In genomic region chr21:39597595-39598185, GRCh38 we compare ENCODE assay signal across 20 cellular contexts. TPM values are rescaled to one million over a fixed set of nuclear protein-coding genes. Genes with fewer than 3 reads are reported as not detected.
"Had no signal": no experiment of that assay in that cellular context is flagged by ENCODE, and none has a peak within 500 bp of the region (broad histone marks: within the 10 kb centered on the region; RNA-seq: fewer than 3 reads in every experiment).

No MANE protein-coding gene starts in this region.

- H3K36me3 ChIP-seq: gastrocnemius medialis, neutrophil, sigmoid colon, spleen, upper lobe of right lung had no signal

- DNase-seq: activated CD4-positive, alpha-beta memory T cell treated with anti-CD3 and anti-CD28 coated beads, Interleukin-2, amount 10 ng/mL, durations not matched to agents 7 days and 5 days; activated CD4-positive, alpha-beta T cell treated with anti-CD3 and anti-CD28 coated beads for 48 hours; activated CD4-positive, CD25-positive, alpha-beta regulatory T cell; activated naive CD4-positive, alpha-beta T cell; activated naive CD8-positive, alpha-beta T cell treated with anti-CD3 and anti-CD28 coated beads, Interleukin-2, amount 10 ng/mL, durations not matched to agents 7 days and 5 days; activated T-cell treated with anti-CD3 and anti-CD28 coated beads, Interleukin-2, amount 50 U/mL, for 1 hour; gastrocnemius medialis; mucosa of descending colon; naive B cell; sigmoid colon; spleen; stimulated activated CD8-positive, alpha-beta memory T cell treated with anti-CD3 and anti-CD28 coated beads, Interleukin-4, amount 100 ng/mL, for 48 hours; stimulated activated naive CD4-positive, alpha-beta T cell; T-cell; upper lobe of right lung had no signal

- ATAC-seq: activated T-helper 17 cell treated with anti-CD3 and anti-CD28 coated beads, Interleukin-2, amount 50 U/mL, for 72 hours; gastrocnemius medialis; mucosa of descending colon; T-cell; upper lobe of right lung had no signal

- H3K4me1 ChIP-seq: gastrocnemius medialis, parathyroid adenoma, spleen, upper lobe of right lung had no signal

- H3K27ac ChIP-seq: gastrocnemius medialis, neutrophil, parathyroid adenoma, sigmoid colon, spleen, upper lobe of right lung had no signal

- H3K36me3 Mint-ChIP-seq: activated naive CD8-positive, alpha-beta T cell treated with anti-CD3 and anti-CD28 coated beads, Interleukin-2, amount 10 ng/mL, durations not matched to agents 7 days and 5 days; memory B cell; naive B cell; T-cell had no signal

- H3K79me2 ChIP-seq: parathyroid adenoma had no signal

- H3K4me1 Mint-ChIP-seq: activated CD4-positive, alpha-beta memory T cell treated with anti-CD3 and anti-CD28 coated beads, Interleukin-2, amount 10 ng/mL, durations not matched to agents 7 days and 5 days; activated naive CD8-positive, alpha-beta T cell treated with anti-CD3 and anti-CD28 coated beads, Interleukin-2, amount 10 ng/mL, durations not matched to agents 7 days and 5 days; activated T-helper 17 cell treated with anti-CD3 and anti-CD28 coated beads, Interleukin-2, amount 50 U/mL, for 72 hours; memory B cell; naive B cell; T-cell had no signal

- H3K27me3 ChIP-seq: gastrocnemius medialis, sigmoid colon, upper lobe of right lung had no signal

- H3K9me3 Mint-ChIP-seq: activated CD4-positive, alpha-beta memory T cell treated with anti-CD3 and anti-CD28 coated beads, Interleukin-2, amount 10 ng/mL, durations not matched to agents 7 days and 5 days; activated naive CD8-positive, alpha-beta T cell treated with anti-CD3 and anti-CD28 coated beads, Interleukin-2, amount 10 ng/mL, durations not matched to agents 7 days and 5 days; activated T-helper 17 cell treated with anti-CD3 and anti-CD28 coated beads, Interleukin-2, amount 50 U/mL, for 72 hours; memory B cell had no signal

- H3K27ac Mint-ChIP-seq: activated CD4-positive, alpha-beta memory T cell treated with anti-CD3 and anti-CD28 coated beads, Interleukin-2, amount 10 ng/mL, durations not matched to agents 7 days and 5 days; activated naive CD8-positive, alpha-beta T cell treated with anti-CD3 and anti-CD28 coated beads, Interleukin-2, amount 10 ng/mL, durations not matched to agents 7 days and 5 days; activated T-helper 17 cell treated with anti-CD3 and anti-CD28 coated beads, Interleukin-2, amount 50 U/mL, for 72 hours; memory B cell; T-cell had no signal

- H3K27me3 Mint-ChIP-seq: activated CD4-positive, alpha-beta memory T cell treated with anti-CD3 and anti-CD28 coated beads, Interleukin-2, amount 10 ng/mL, durations not matched to agents 7 days and 5 days; activated naive CD8-positive, alpha-beta T cell treated with anti-CD3 and anti-CD28 coated beads, Interleukin-2, amount 10 ng/mL, durations not matched to agents 7 days and 5 days had no signal

- H3K9me3 ChIP-seq: gastrocnemius medialis, mucosa of descending colon, neutrophil, sigmoid colon, upper lobe of right lung had no signal

- H3K4me3 Mint-ChIP-seq: activated CD4-positive, alpha-beta memory T cell treated with anti-CD3 and anti-CD28 coated beads, Interleukin-2, amount 10 ng/mL, durations not matched to agents 7 days and 5 days; activated naive CD8-positive, alpha-beta T cell treated with anti-CD3 and anti-CD28 coated beads, Interleukin-2, amount 10 ng/mL, durations not matched to agents 7 days and 5 days; activated T-helper 17 cell treated with anti-CD3 and anti-CD28 coated beads, Interleukin-2, amount 50 U/mL, for 72 hours; memory B cell; naive B cell; T-cell had no signal

- H3K9ac ChIP-seq: parathyroid adenoma had no signal

- H2AFZ ChIP-seq: parathyroid adenoma had no signal

- FAIRE-seq: colon had no signal

- H3K4me3 ChIP-seq: gastrocnemius medialis, mucosa of descending colon, sigmoid colon, spleen, upper lobe of right lung had no signal

RNA-seq across cellular contexts. Expression of gene B3GALT5, which starts 15.1 kb away (rescaled TPM):
- total RNA-seq: activated CD4-positive, alpha-beta memory T cell treated with anti-CD3 and anti-CD28 coated beads, Interleukin-2, amount 10 ng/mL, durations not matched to agents 7 days and 5 days; activated naive CD8-positive, alpha-beta T cell treated with anti-CD3 and anti-CD28 coated beads, Interleukin-2, amount 10 ng/mL, durations not matched to agents 7 days and 5 days; upper lobe of right lung had no signal
